Comparison of ENCODE assay signal across 1 cellular context in the genomic region with DNA sequence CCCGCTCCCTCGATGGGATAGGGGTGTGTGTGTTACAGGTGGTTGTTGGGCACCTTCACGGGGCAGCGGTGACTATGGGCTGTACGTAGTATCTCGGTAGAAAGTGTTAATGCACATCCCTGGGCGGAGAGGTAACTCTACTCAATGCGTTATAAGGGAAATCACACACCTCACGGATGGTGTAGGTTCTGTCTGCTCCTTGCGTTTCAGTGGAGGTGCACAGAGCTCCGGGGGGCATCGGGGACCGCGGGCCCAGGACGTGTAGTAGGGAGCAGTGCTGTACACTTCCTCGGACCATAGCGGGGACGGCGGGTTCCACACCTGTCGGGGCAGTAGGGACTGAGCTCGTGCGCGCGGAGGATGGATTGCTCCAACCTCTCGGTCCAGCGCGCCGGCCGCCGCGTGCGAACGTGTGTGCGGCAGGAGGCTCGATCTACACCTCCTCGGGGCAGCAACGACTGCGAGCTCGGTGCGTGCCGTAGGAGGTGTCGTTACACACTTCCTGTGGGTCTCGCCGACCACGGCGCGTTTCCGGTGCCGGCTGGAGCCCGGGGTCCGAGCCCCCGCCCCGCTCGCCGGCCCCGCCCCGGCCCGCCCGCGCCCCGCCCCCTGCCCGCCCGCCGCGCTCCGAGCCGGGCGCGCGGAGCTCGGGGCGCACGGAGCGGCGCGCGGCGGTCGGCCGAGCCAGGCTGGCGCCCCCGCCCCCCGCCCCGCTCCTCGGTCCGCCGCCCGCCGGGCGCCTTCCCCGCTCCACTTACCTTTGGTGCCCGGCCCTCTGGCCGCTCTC.
TF ChIP-seq lines count a peak whose summit lies in the region.

A gene with protein sequence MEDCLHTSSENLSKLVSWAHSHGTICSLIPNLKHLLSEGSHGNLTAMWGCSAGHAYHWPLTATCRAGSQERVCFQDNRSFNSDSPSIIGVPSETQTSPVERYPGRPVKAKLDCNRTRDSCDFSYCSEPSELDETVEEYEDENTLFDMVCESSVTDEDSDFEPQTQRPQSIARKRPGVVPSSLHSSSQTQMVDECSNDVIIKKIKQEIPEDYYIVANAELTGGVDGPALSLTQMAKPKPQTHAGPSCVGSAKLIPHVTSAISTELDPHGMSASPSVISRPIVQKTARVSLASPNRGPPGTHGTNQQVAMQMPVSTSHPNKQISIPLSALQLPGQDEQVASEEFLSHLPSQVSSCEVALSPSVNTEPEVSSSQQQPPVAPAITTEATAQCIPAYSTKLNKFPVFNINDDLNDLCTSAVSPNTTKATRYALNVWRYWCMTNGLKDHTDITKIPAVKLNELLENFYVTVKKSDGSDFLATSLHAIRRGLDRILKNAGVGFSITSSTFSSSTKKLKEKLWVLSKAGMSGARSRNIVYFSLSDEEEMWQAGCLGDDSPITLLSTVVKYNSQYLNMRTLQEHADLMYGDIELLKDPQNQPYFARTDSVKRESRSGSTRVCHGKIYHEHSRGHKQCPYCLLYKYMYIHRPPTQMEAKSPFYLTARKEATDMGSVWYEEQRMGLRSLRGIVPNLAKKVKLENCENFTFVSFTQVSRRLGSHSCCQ (plus strand): TSS at position 607 of the 787 bp plus-strand sequence. CDS start 87,254 bp downstream, outside the sequence.

TF ChIP-seq in HepG2, 621 proteins besides CTCF, POLR2A, EP300 and RAD21 (continued from another document and continues in another):
- TF ChIP-seq, protein P1, sequence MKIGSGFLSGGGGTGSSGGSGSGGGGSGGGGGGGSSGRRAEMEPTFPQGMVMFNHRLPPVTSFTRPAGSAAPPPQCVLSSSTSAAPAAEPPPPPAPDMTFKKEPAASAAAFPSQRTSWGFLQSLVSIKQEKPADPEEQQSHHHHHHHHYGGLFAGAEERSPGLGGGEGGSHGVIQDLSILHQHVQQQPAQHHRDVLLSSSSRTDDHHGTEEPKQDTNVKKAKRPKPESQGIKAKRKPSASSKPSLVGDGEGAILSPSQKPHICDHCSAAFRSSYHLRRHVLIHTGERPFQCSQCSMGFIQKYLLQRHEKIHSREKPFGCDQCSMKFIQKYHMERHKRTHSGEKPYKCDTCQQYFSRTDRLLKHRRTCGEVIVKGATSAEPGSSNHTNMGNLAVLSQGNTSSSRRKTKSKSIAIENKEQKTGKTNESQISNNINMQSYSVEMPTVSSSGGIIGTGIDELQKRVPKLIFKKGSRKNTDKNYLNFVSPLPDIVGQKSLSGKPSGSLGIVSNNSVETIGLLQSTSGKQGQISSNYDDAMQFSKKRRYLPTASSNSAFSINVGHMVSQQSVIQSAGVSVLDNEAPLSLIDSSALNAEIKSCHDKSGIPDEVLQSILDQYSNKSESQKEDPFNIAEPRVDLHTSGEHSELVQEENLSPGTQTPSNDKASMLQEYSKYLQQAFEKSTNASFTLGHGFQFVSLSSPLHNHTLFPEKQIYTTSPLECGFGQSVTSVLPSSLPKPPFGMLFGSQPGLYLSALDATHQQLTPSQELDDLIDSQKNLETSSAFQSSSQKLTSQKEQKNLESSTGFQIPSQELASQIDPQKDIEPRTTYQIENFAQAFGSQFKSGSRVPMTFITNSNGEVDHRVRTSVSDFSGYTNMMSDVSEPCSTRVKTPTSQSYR (CRISPR knock-in tag; IDR thresholded peaks at IDR 0.05; ENCODE audit: borderline replicate concordance) = peak; percentile 52
- TF ChIP-seq, protein P2, sequence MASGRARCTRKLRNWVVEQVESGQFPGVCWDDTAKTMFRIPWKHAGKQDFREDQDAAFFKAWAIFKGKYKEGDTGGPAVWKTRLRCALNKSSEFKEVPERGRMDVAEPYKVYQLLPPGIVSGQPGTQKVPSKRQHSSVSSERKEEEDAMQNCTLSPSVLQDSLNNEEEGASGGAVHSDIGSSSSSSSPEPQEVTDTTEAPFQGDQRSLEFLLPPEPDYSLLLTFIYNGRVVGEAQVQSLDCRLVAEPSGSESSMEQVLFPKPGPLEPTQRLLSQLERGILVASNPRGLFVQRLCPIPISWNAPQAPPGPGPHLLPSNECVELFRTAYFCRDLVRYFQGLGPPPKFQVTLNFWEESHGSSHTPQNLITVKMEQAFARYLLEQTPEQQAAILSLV (CRISPR knock-in tag; IDR thresholded peaks at IDR 0.05; ENCODE audit: borderline replicate concordance) = peak; percentile 95
- TF ChIP-seq, protein P3, sequence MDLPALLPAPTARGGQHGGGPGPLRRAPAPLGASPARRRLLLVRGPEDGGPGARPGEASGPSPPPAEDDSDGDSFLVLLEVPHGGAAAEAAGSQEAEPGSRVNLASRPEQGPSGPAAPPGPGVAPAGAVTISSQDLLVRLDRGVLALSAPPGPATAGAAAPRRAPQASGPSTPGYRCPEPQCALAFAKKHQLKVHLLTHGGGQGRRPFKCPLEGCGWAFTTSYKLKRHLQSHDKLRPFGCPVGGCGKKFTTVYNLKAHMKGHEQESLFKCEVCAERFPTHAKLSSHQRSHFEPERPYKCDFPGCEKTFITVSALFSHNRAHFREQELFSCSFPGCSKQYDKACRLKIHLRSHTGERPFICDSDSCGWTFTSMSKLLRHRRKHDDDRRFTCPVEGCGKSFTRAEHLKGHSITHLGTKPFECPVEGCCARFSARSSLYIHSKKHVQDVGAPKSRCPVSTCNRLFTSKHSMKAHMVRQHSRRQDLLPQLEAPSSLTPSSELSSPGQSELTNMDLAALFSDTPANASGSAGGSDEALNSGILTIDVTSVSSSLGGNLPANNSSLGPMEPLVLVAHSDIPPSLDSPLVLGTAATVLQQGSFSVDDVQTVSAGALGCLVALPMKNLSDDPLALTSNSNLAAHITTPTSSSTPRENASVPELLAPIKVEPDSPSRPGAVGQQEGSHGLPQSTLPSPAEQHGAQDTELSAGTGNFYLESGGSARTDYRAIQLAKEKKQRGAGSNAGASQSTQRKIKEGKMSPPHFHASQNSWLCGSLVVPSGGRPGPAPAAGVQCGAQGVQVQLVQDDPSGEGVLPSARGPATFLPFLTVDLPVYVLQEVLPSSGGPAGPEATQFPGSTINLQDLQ (CRISPR knock-in tag; IDR thresholded peaks at IDR 0.05) = peak; percentile 90; the same call in 1 of the 2 replicates
- no peak for TF ChIP-seq KLF13 (CRISPR knock-in tag; IDR thresholded peaks at IDR 0.05)
- TF ChIP-seq, protein P4, sequence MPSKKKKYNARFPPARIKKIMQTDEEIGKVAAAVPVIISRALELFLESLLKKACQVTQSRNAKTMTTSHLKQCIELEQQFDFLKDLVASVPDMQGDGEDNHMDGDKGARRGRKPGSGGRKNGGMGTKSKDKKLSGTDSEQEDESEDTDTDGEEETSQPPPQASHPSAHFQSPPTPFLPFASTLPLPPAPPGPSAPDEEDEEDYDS (CRISPR knock-in tag; IDR thresholded peaks at IDR 0.05) = no peak; the same call in 1 of the 2 replicates
- TF ChIP-seq, protein P5, sequence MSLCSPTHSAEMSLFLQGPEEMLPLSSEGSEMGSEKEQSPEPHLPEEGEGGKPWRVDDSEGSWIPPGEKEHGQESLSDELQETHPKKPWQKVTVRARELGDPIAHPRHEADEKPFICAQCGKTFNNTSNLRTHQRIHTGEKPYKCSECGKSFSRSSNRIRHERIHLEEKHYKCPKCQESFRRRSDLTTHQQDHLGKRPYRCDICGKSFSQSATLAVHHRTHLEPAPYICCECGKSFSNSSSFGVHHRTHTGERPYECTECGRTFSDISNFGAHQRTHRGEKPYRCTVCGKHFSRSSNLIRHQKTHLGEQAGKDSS (CRISPR knock-in tag; IDR thresholded peaks at IDR 0.05; ENCODE audit: borderline replicate concordance, low read depth) = peak; percentile 84; the same call in 1 of the 2 replicates
- TF ChIP-seq ZNF121 (CRISPR knock-in tag; IDR thresholded peaks at IDR 0.05) = no peak
- no peak for TF ChIP-seq CBX2 (IDR thresholded peaks at IDR 0.05; ENCODE audit: low read depth, low read length)
- TF ChIP-seq CBX2 (CRISPR knock-in tag; IDR thresholded peaks at IDR 0.05; ENCODE audit: low read depth) = peak; percentile 77; the same call in 1 of the 2 replicates
- TF ChIP-seq BRD4 (CRISPR knock-in tag; IDR thresholded peaks at IDR 0.05) = no peak
- TF ChIP-seq, protein P6, sequence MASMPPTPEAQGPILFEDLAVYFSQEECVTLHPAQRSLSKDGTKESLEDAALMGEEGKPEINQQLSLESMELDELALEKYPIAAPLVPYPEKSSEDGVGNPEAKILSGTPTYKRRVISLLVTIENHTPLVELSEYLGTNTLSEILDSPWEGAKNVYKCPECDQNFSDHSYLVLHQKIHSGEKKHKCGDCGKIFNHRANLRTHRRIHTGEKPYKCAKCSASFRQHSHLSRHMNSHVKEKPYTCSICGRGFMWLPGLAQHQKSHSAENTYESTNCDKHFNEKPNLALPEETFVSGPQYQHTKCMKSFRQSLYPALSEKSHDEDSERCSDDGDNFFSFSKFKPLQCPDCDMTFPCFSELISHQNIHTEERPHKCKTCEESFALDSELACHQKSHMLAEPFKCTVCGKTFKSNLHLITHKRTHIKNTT (CRISPR knock-in tag; IDR thresholded peaks at IDR 0.05) = no peak
- no peak for TF ChIP-seq TCF7L2 (IDR thresholded peaks at IDR 0.05; ENCODE audit: low read depth, low read length)
- TF ChIP-seq CHCHD3 (CRISPR knock-in tag; IDR thresholded peaks at IDR 0.05) = peak; percentile 77; the same call in 1 of the 2 replicates
- TF ChIP-seq, protein P7, sequence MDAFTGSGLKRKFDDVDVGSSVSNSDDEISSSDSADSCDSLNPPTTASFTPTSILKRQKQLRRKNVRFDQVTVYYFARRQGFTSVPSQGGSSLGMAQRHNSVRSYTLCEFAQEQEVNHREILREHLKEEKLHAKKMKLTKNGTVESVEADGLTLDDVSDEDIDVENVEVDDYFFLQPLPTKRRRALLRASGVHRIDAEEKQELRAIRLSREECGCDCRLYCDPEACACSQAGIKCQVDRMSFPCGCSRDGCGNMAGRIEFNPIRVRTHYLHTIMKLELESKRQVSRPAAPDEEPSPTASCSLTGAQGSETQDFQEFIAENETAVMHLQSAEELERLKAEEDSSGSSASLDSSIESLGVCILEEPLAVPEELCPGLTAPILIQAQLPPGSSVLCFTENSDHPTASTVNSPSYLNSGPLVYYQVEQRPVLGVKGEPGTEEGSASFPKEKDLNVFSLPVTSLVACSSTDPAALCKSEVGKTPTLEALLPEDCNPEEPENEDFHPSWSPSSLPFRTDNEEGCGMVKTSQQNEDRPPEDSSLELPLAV (CRISPR knock-in tag; conservative IDR thresholded peaks at IDR 0.05; ENCODE audit: low read depth) = no peak
- TF ChIP-seq ZNF83 (CRISPR knock-in tag; IDR thresholded peaks at IDR 0.05; ENCODE audit: borderline replicate concordance) = 0 out of 2 replicates have a peak, but pooled peaks have one; percentile 29
- TF ChIP-seq NR3C1 (CRISPR knock-in tag; IDR thresholded peaks at IDR 0.05) = no peak
- TF ChIP-seq, protein P8, sequence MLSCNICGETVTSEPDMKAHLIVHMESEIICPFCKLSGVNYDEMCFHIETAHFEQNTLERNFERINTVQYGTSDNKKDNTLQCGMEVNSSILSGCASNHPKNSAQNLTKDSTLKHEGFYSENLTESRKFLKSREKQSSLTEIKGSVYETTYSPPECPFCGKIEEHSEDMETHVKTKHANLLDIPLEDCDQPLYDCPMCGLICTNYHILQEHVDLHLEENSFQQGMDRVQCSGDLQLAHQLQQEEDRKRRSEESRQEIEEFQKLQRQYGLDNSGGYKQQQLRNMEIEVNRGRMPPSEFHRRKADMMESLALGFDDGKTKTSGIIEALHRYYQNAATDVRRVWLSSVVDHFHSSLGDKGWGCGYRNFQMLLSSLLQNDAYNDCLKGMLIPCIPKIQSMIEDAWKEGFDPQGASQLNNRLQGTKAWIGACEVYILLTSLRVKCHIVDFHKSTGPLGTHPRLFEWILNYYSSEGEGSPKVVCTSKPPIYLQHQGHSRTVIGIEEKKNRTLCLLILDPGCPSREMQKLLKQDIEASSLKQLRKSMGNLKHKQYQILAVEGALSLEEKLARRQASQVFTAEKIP (CRISPR knock-in tag; IDR thresholded peaks at IDR 0.05; ENCODE audit: borderline replicate concordance) = no peak
- no peak; the same call in 1 of the 2 replicates for TF ChIP-seq ZNF614 (CRISPR knock-in tag; IDR thresholded peaks at IDR 0.05; ENCODE audit: borderline replicate concordance)
- no peak for TF ChIP-seq NFIC (IDR thresholded peaks at IDR 0.05; ENCODE audit: low read length)
- TF ChIP-seq, protein P9, sequence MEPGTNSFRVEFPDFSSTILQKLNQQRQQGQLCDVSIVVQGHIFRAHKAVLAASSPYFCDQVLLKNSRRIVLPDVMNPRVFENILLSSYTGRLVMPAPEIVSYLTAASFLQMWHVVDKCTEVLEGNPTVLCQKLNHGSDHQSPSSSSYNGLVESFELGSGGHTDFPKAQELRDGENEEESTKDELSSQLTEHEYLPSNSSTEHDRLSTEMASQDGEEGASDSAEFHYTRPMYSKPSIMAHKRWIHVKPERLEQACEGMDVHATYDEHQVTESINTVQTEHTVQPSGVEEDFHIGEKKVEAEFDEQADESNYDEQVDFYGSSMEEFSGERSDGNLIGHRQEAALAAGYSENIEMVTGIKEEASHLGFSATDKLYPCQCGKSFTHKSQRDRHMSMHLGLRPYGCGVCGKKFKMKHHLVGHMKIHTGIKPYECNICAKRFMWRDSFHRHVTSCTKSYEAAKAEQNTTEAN (CRISPR knock-in tag; conservative IDR thresholded peaks at IDR 0.05) = peak; percentile 93
- TF ChIP-seq ZNF234 (CRISPR knock-in tag; conservative IDR thresholded peaks at IDR 0.05) = peak; percentile 52; the same call in 1 of the 2 replicates
- no peak for TF ChIP-seq PHB2 (IDR thresholded peaks at IDR 0.05; ENCODE audit: partially characterized antibody)
- TF ChIP-seq NBN (conservative IDR thresholded peaks at IDR 0.05) = no peak
- no peak for TF ChIP-seq PAWR (CRISPR knock-in tag; IDR thresholded peaks at IDR 0.05; ENCODE audit: borderline replicate concordance)
- TF ChIP-seq AKAP8 (CRISPR knock-in tag; IDR thresholded peaks at IDR 0.05) = peak; percentile 68; the same call in 1 of the 2 replicates
- TF ChIP-seq, protein P10, sequence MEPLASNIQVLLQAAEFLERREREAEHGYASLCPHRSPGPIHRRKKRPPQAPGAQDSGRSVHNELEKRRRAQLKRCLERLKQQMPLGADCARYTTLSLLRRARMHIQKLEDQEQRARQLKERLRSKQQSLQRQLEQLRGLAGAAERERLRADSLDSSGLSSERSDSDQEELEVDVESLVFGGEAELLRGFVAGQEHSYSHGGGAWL (CRISPR knock-in tag; IDR thresholded peaks at IDR 0.05) = peak; percentile 94
- TF ChIP-seq, protein P11, sequence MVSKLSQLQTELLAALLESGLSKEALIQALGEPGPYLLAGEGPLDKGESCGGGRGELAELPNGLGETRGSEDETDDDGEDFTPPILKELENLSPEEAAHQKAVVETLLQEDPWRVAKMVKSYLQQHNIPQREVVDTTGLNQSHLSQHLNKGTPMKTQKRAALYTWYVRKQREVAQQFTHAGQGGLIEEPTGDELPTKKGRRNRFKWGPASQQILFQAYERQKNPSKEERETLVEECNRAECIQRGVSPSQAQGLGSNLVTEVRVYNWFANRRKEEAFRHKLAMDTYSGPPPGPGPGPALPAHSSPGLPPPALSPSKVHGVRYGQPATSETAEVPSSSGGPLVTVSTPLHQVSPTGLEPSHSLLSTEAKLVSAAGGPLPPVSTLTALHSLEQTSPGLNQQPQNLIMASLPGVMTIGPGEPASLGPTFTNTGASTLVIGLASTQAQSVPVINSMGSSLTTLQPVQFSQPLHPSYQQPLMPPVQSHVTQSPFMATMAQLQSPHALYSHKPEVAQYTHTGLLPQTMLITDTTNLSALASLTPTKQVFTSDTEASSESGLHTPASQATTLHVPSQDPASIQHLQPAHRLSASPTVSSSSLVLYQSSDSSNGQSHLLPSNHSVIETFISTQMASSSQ (IDR thresholded peaks at IDR 0.05; ENCODE audit: low read depth) = no peak
- TF ChIP-seq, protein P11 (CRISPR knock-in tag; IDR thresholded peaks at IDR 0.05; ENCODE audit: borderline replicate concordance) = peak; percentile 41; the same call in 1 of the 2 replicates
